Comparison of ENCODE assay signal across 15 cellular contexts in the genomic region with DNA sequence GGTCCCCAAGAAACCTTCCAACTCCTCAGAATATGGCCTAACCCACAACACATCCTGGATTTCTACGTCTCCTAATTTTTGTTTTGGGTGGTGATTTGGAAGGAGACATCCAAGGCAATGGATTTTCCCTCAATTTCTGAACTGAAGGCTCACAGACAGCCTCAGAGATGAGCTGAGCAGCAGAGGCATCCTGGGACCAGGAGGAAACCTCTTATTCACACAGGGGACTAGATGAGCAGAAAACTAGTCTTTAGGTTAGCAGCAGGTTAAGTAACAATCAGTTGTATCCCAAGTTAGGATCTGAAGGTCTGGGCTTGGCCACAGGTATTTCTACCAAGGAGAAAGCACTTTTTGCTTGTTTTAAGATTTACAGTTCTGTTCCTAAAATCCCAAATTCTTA.
"Had no signal": no experiment of that assay in that cellular context is flagged by ENCODE, and none has a peak within 500 bp of the region (broad histone marks: within the 10 kb centered on the region; RNA-seq: fewer than 3 reads in every experiment).

No MANE protein-coding gene starts in this region.

- H3K27ac Mint-ChIP-seq: activated CD4-positive, alpha-beta memory T cell treated with anti-CD3 and anti-CD28 coated beads, Interleukin-2, amount 10 ng/mL, durations not matched to agents 7 days and 5 days; activated CD4-positive, alpha-beta T cell treated with anti-CD3 and anti-CD28 coated beads for 36 hours; activated naive CD4-positive, alpha-beta T cell treated with anti-CD3 and anti-CD28 coated beads, Interleukin-2, amount 10 ng/mL, durations not matched to agents 7 days and 5 days; activated T-cell treated with anti-CD3 and anti-CD28 coated beads, Interleukin-2, amount 50 U/mL, for 24 hours; nephron progenitor cell had no signal

- FAIRE-seq: colon, endometrium had no signal

- H3K4me1 Mint-ChIP-seq: nephron progenitor cell had no signal

- H3K4me3 Mint-ChIP-seq: activated CD4-positive, alpha-beta memory T cell treated with anti-CD3 and anti-CD28 coated beads, Interleukin-2, amount 10 ng/mL, durations not matched to agents 7 days and 5 days; activated CD4-positive, alpha-beta T cell treated with anti-CD3 and anti-CD28 coated beads for 36 hours; activated naive CD4-positive, alpha-beta T cell treated with anti-CD3 and anti-CD28 coated beads, Interleukin-2, amount 10 ng/mL, durations not matched to agents 7 days and 5 days; activated T-cell treated with anti-CD3 and anti-CD28 coated beads, Interleukin-2, amount 50 U/mL, for 24 hours; nephron progenitor cell had no signal

- ATAC-seq: activated CD4-positive, alpha-beta T cell treated with anti-CD3 and anti-CD28 coated beads for 36 hours; right cardiac atrium had no signal

- DNase-seq: activated CD4-positive, alpha-beta memory T cell treated with anti-CD3 and anti-CD28 coated beads, Interleukin-2, amount 10 ng/mL, durations not matched to agents 7 days and 5 days; activated CD4-positive, alpha-beta T cell treated with anti-CD3 and anti-CD28 coated beads for 36 hours; activated naive CD4-positive, alpha-beta T cell treated with anti-CD3 and anti-CD28 coated beads, Interleukin-2, amount 10 ng/mL, durations not matched to agents 7 days and 5 days; activated T-cell treated with anti-CD3 and anti-CD28 coated beads, Interleukin-2, amount 50 U/mL, for 24 hours; glutamatergic neuron; nephron progenitor cell; occipital lobe; right cardiac atrium; stomach; thyroid gland had no signal

- H3K27me3 ChIP-seq: ascending aorta, stomach, thyroid gland had no signal

- H3K4me3 ChIP-seq: ascending aorta, prostate gland, stomach, thyroid gland had no signal

- H3K36me3 ChIP-seq: prostate gland had no signal

- H3K9me3 ChIP-seq: ascending aorta, prostate gland, stomach, thyroid gland had no signal

- H3K27ac ChIP-seq: ascending aorta, prostate gland, thyroid gland, WERI-Rb-1 had no signal

- H3K27me3 Mint-ChIP-seq: activated CD4-positive, alpha-beta memory T cell treated with anti-CD3 and anti-CD28 coated beads, Interleukin-2, amount 10 ng/mL, durations not matched to agents 7 days and 5 days had no signal

- H3K4me1 ChIP-seq: ascending aorta, prostate gland had no signal

- H3K9me3 Mint-ChIP-seq: activated CD4-positive, alpha-beta memory T cell treated with anti-CD3 and anti-CD28 coated beads, Interleukin-2, amount 10 ng/mL, durations not matched to agents 7 days and 5 days; activated naive CD4-positive, alpha-beta T cell treated with anti-CD3 and anti-CD28 coated beads, Interleukin-2, amount 10 ng/mL, durations not matched to agents 7 days and 5 days; activated T-cell treated with anti-CD3 and anti-CD28 coated beads, Interleukin-2, amount 50 U/mL, for 24 hours had no signal
